ENCODE assay signal across 26 cellular contexts in the genomic region with DNA sequence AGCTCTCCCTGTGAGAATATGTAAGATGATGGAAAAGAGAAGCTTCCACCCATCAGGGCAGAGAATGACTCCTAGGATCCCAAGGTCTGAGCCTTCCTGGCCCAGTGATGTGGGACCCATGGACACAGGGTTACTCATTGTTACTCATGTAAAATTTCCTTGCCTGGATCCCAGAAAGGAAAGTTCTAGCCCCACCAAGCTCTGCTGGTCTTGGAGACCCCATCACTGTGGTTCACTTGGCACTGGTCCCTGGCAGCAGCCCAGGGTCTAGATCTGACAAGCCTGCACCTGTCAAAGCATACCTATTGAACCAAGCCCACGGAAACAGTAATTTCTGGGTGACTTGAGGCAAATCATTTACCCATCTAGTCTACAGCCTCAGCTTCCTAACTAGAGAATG.
"Had no signal": no experiment of that assay in that cellular context is flagged by ENCODE, and none has a peak within 500 bp of the region (broad histone marks: within the 10 kb centered on the region; RNA-seq: fewer than 3 reads in every experiment).

No MANE protein-coding gene starts in this region.

- H3K4me3 Mint-ChIP-seq: activated T-cell treated with anti-CD3 and anti-CD28 coated beads, Interleukin-2, amount 50 U/mL, for 24 hours; activated T-helper 17 cell treated with anti-CD3 and anti-CD28 coated beads, Interleukin-2, amount 50 U/mL, for 72 hours; brain; naive B cell; neural progenitor cell; stimulated activated naive B cell treated with anti-CD40 and anti-IgM and Interleukin-4, amounts not matched to agents 10 μg/mL and 1 μg/mL and 100 μg/mL, for 72 hours; type B pancreatic cell had no signal

- H3K36me3 Mint-ChIP-seq: activated naive CD4-positive, alpha-beta T cell treated with anti-CD3 and anti-CD28 coated beads, Interleukin-2, amount 50 U/mL, for 72 hours; brain; naive B cell; neural progenitor cell; type B pancreatic cell had no signal

- H3K9me3 ChIP-seq: colonic mucosa, esophagus squamous epithelium, gastrocnemius medialis, prostate gland, thoracic aorta had no signal

- H3K27me3 Mint-ChIP-seq: activated T-cell treated with anti-CD3 and anti-CD28 coated beads, Interleukin-2, amount 50 U/mL, for 24 hours; brain; stimulated activated naive B cell treated with anti-CD40 and anti-IgM and Interleukin-4, amounts not matched to agents 10 μg/mL and 1 μg/mL and 100 μg/mL, for 72 hours had no signal

- H3K27ac ChIP-seq: colonic mucosa, esophagus squamous epithelium, gastrocnemius medialis, neural progenitor cell, prostate gland, thoracic aorta, WERI-Rb-1 had no signal

- H3K36me3 ChIP-seq: colonic mucosa, esophagus squamous epithelium, gastrocnemius medialis, neural progenitor cell, prostate gland, thoracic aorta, WERI-Rb-1 had no signal

- H3K9me3 Mint-ChIP-seq: activated naive CD4-positive, alpha-beta T cell treated with anti-CD3 and anti-CD28 coated beads, Interleukin-2, amount 50 U/mL, for 72 hours; activated T-cell treated with anti-CD3 and anti-CD28 coated beads, Interleukin-2, amount 50 U/mL, for 24 hours; activated T-helper 17 cell treated with anti-CD3 and anti-CD28 coated beads, Interleukin-2, amount 50 U/mL, for 72 hours; naive B cell; neural progenitor cell; stimulated activated naive B cell treated with anti-CD40 and anti-IgM and Interleukin-4, amounts not matched to agents 10 μg/mL and 1 μg/mL and 100 μg/mL, for 72 hours; type B pancreatic cell had no signal

- H3K4me3 ChIP-seq: colonic mucosa, esophagus squamous epithelium, gastrocnemius medialis, lung, neural progenitor cell, prostate gland, thoracic aorta had no signal

- DNase-seq: activated CD4-positive, alpha-beta T cell treated with anti-CD3 and anti-CD28 coated beads, Interleukin-2, amount 50 U/mL, for 1 hour; activated CD4-positive, CD25-positive, alpha-beta regulatory T cell treated with anti-CD3 and anti-CD28 coated beads, Interleukin-2, amount 50 U/mL, for 72 hours; activated CD8-positive, alpha-beta memory T cell treated with anti-CD3 and anti-CD28 coated beads for 24 hours; activated CD8-positive, alpha-beta memory T cell treated with anti-CD3 and anti-CD28 coated beads, Interleukin-2, amount 50 U/mL, for 4 hours; activated T-cell treated with anti-CD3 and anti-CD28 coated beads, Interleukin-2, amount 50 U/mL, for 24 hours; aorta; central memory CD4-positive, alpha-beta T cell; colonic mucosa; esophagus squamous epithelium; gastrocnemius medialis; head of caudate nucleus; hypothalamus; naive B cell; stimulated activated CD4-positive, alpha-beta T cell treated with anti-CD3 and anti-CD28 coated beads, Interleukin-2, amount 100 ng/mL, for 48 hours; stimulated activated CD8-positive, alpha-beta memory T cell treated with anti-CD3 and anti-CD28 coated beads, Interleukin-4, amount 100 ng/mL, for 48 hours; stimulated activated naive B cell treated with anti-CD40 and anti-IgM and Interleukin-4, amounts not matched to agents 10 μg/mL and 1 μg/mL and 100 μg/mL, for 72 hours; T-helper 1 cell; WERI-Rb-1 had no signal

- H3K27me3 ChIP-seq: colonic mucosa, gastrocnemius medialis, neural progenitor cell had no signal

- H3K4me1 Mint-ChIP-seq: activated T-helper 17 cell treated with anti-CD3 and anti-CD28 coated beads, Interleukin-2, amount 50 U/mL, for 72 hours had no signal

- H3K4me1 ChIP-seq: colonic mucosa, prostate gland had no signal

- H3K27ac Mint-ChIP-seq: activated naive CD4-positive, alpha-beta T cell treated with anti-CD3 and anti-CD28 coated beads, Interleukin-2, amount 50 U/mL, for 72 hours; activated T-cell treated with anti-CD3 and anti-CD28 coated beads, Interleukin-2, amount 50 U/mL, for 24 hours; activated T-helper 17 cell treated with anti-CD3 and anti-CD28 coated beads, Interleukin-2, amount 50 U/mL, for 72 hours; brain; neural progenitor cell; stimulated activated naive B cell treated with anti-CD40 and anti-IgM and Interleukin-4, amounts not matched to agents 10 μg/mL and 1 μg/mL and 100 μg/mL, for 72 hours; type B pancreatic cell had no signal
